In genomic region chr1:201720522-201720844, GRCh38 we compare ENCODE assay signal across 1 cellular context.
TF ChIP-seq lines count a peak whose summit lies in the region.

No MANE protein-coding gene starts in this region.

TF ChIP-seq in H1, 55 proteins besides CTCF, POLR2A, EP300 and RAD21:
- TF ChIP-seq SIX5 (IDR thresholded peaks at IDR 0.05; ENCODE audit: low read depth, low read length) (no peak), CTBP2 (IDR thresholded peaks at IDR 0.05; ENCODE audit: borderline replicate concordance, insufficient read depth, insufficient read length, low read length) (no peak), HDAC2 (IDR thresholded peaks at IDR 0.05; ENCODE audit: borderline replicate concordance in 1 of 2, low read depth in 2 of 2, low read length in 2 of 2) (no peak), BRCA1 (IDR thresholded peaks at IDR 0.05; ENCODE audit: low read depth, low read length) (no peak), HDAC6 (IDR thresholded peaks at IDR 0.05; ENCODE audit: low read depth, low read length) (no peak), TAF7 (optimal IDR thresholded peaks at IDR 0.05; ENCODE audit: borderline replicate concordance, low read depth, low read length) (no peak)
TF ChIP-seq in H1: peak in this region for 0.
